Comparison of ENCODE assay signal across 10 cellular contexts in genomic region chr6:36067374-36068011, GRCh38. TPM values are rescaled to one million over a fixed set of nuclear protein-coding genes. Genes with fewer than 3 reads are reported as not detected.
A peak's percentile ranks its signal among the peaks of the same experiment; 100 is the strongest.
DNase-seq lines count a peak whose midpoint lies in the region; ATAC-seq and TF ChIP-seq lines count a peak whose summit lies in the region.
"Had no signal": no experiment of that assay in that cellular context is flagged by ENCODE, and none has a peak within 500 bp of the region (broad histone marks: within the 10 kb centered on the region; RNA-seq: fewer than 3 reads in every experiment).

No MANE protein-coding gene starts in this region.

- DNase-seq in A673 (ENCODE audit: low spot score) (no peak), ELR (ENCODE audit: low read depth) (peak; percentile 19), brain microvascular endothelial cell (peak; percentile 25), lung (ENCODE audit: low spot score) (no peak), endodermal cell (no peak), GM10266 (ENCODE audit: extremely low spot score) (no peak)
- no peak for DNase-seq in effector CD4-positive, alpha-beta T cell
- DNase-seq: Peyer's patch had no signal

- WGBS in lung, 2 donors: 67 to 71% methylated on average over 3 of the region's 3 CpGs
- WGBS in endodermal cell (ENCODE audit: insufficient coverage in 1 of 2, insufficient read length in 1 of 2), 2 experiments: 94 to 100% methylated on average over 1 to 3 of the region's 3 CpGs

- H3K9me3 ChIP-seq in A673 (ENCODE audit: low read depth, low read length, poor library complexity, severe bottlenecking) (no peaks in the 10 kb centered on the region), lung (ENCODE audit: control insufficient read depth in 2 of 2, insufficient read depth in 1 of 2, low read length in 1 of 2) (no peaks in the 10 kb centered on the region), endodermal cell (ENCODE audit: control insufficient read depth, low read length) (no peaks in the 10 kb centered on the region)
- H3K9me3 ChIP-seq: Peyer's patch had no signal

- H3K27me3 Mint-ChIP-seq in endodermal cell (ENCODE audit: insufficient read depth): no peaks in the 10 kb centered on the region

- peaks cover 5% of the 10 kb centered on the region for H3K4me1 ChIP-seq in A673 (ENCODE audit: insufficient read depth, low read length, poor library complexity, severe bottlenecking)
- H3K4me1 ChIP-seq in lung (ENCODE audit: control insufficient read depth in 2 of 2, insufficient read depth in 2 of 2, low read length in 2 of 2): peaks cover 0 to 26% of the 10 kb centered on the region in 2 donors
- no peaks in the 10 kb centered on the region for H3K4me1 ChIP-seq in endodermal cell (ENCODE audit: control insufficient read depth, insufficient read depth, low read length)

- H3K4me3 Mint-ChIP-seq in endodermal cell: no peak overlapping the region

- H3K27ac ChIP-seq in A673 (ENCODE audit: low read depth, low read length, poor library complexity, severe bottlenecking) (peak overlapping the region; percentile 2), brain microvascular endothelial cell (no peak overlapping the region), lung (ENCODE audit: low read depth in 1 of 2, low read length in 1 of 2) (peak overlapping the region in 1 of 2 donors; percentile 72), endodermal cell (ENCODE audit: low read depth, low read length) (no peak overlapping the region)

- no peaks in the 10 kb centered on the region for H3K9me3 Mint-ChIP-seq in endodermal cell

- ATAC-seq in lung (ENCODE audit: insufficient read depth, low FRiP score) (peak; percentile 48), GM19395 (IDR thresholded peaks at IDR 0.05; ENCODE audit: unreplicated experiment) (no peak)

- H3K36me3 ChIP-seq in A673 (ENCODE audit: insufficient read depth, low read length, poor library complexity, severe bottlenecking) (no peaks in the 10 kb centered on the region), brain microvascular endothelial cell (replicated peaks) (no peaks in the 10 kb centered on the region), lung (ENCODE audit: control insufficient read depth in 2 of 2, insufficient read depth in 2 of 2, low read length in 2 of 2) (no peaks in the 10 kb centered on the region), endodermal cell (ENCODE audit: control insufficient read depth, insufficient read depth, low read length) (peaks cover 5% of the 10 kb centered on the region)
- H3K36me3 ChIP-seq: Peyer's patch had no signal

- H3K4me3 ChIP-seq in A673 (ENCODE audit: low read depth, low read length, poor library complexity, severe bottlenecking) (no peak overlapping the region), brain microvascular endothelial cell (ENCODE audit: low read depth, low read length) (no peak overlapping the region), lung (no peak overlapping the region), endodermal cell (ENCODE audit: low read length) (no peak overlapping the region)
- H3K4me3 ChIP-seq: Peyer's patch had no signal

- POLR2A ChIA-PET in A673 (lab: Charles Lee; ENCODE audit: low non-redundant PET): interaction anchor here (0.6 kb wide), 1 partner anchor 77 kb away, joined by 3 read pairs; no protein-coding TSS in a partner anchor

- no peaks in the 10 kb centered on the region for H3K36me3 Mint-ChIP-seq in endodermal cell (ENCODE audit: low read depth)

- intact Hi-C loops in A673 (cut with micrococcal nuclease; ENCODE audit: unreplicated experiment): no loop called here

- peaks cover 25% of the 10 kb centered on the region for H3K4me1 Mint-ChIP-seq in endodermal cell

- no peak overlapping the region for H3K27ac Mint-ChIP-seq in endodermal cell

- BruUV-seq in A673 (replicated peaks; lab: Mats Ljungman, UMichigan): no TSS peak

- TF ChIP-seq CTCF in A673 (conservative IDR thresholded peaks at IDR 0.05; ENCODE audit: low read depth, low read length) (no peak), brain microvascular endothelial cell (IDR thresholded peaks at IDR 0.05; ENCODE audit: low read depth, low read length, missing control alignments) (no peak), lung (IDR thresholded peaks at IDR 0.05; ENCODE audit: control extremely low read depth, extremely low read depth) (no peak), endodermal cell (conservative IDR thresholded peaks at IDR 0.05) (no peak), GM10266 (IDR thresholded peaks at IDR 0.05; ENCODE audit: control insufficient read depth, insufficient read depth, low read depth, missing control alignments) (no peak)

- no peak overlapping the region for H3K9ac ChIP-seq in endodermal cell (ENCODE audit: extremely low read depth, low read length, poor library complexity, severe bottlenecking)

- H3K27me3 ChIP-seq in A673 (replicated peaks; ENCODE audit: insufficient read depth, low read depth, low read length, poor library complexity) (no peaks in the 10 kb centered on the region), brain microvascular endothelial cell (replicated peaks) (no peaks in the 10 kb centered on the region), lung (ENCODE audit: control insufficient read depth, insufficient read depth) (no peaks in the 10 kb centered on the region), endodermal cell (ENCODE audit: control insufficient read depth, insufficient read depth, low read length, poor library complexity, severe bottlenecking) (no peaks in the 10 kb centered on the region)
- H3K27me3 ChIP-seq: Peyer's patch had no signal

- in situ Hi-C loops in brain microvascular endothelial cell (cut with HindIII; ENCODE audit: low pct_ligation_motif_present, low sequenced_read_pairs): no loop called here

- CTCF ChIA-PET in A673 (lab: Charles Lee): no interaction called here

RNA-seq across cellular contexts. Expression of gene MAPK14, which starts 39.9 kb away (rescaled TPM):
- 50.8 and 53.3 TPM in 2 replicates for total RNA-seq in A673 (2021)
- 10 to 100 TPM; 63.3 to 93.3 TPM for total RNA-seq in lung
- polyA plus RNA-seq in lung: 10 to 100 TPM; 12.8 to 55.6 TPM
- 10 to 100 TPM; 36.4 to 40.6 TPM for total RNA-seq in endodermal cell
- 37.4 TPM for polyA plus RNA-seq in endodermal cell (2013, experiment 1 of 2)
- 32.5 TPM for polyA plus RNA-seq in endodermal cell (2013, experiment 2 of 2)

RNA-seq across cellular contexts. Expression of gene SLC26A8, which starts 43.1 kb away (rescaled TPM):
- total RNA-seq in A673 (2021): not detected in 2 replicates
- total RNA-seq in lung: under 1 TPM; 0.34 to 0.61 TPM
- polyA plus RNA-seq in lung: 1 to 10 TPM in 1 of 2 donors, under 1 TPM in 1; 0.20 to 1.1 TPM
- total RNA-seq in endodermal cell: not detected
- 0.14 TPM for polyA plus RNA-seq in endodermal cell (2013, experiment 1 of 2)
- 0.17 TPM for polyA plus RNA-seq in endodermal cell (2013, experiment 2 of 2)
- total RNA-seq: glomerular endothelial cell had no signal

Comparison
In these comparisons a context has a peak if more than half of its experiments do, and no peak if none do; other contexts are left out.
1. DNase-seq: peak in ELR (single experiment) and brain microvascular endothelial cell (single experiment); none in A673 (single experiment), lung (single experiment), effector CD4-positive, alpha-beta T cell (single experiment), endodermal cell (single experiment) and GM10266 (single experiment).